12 cellular contexts compared by ENCODE assay signal in the genomic region with DNA sequence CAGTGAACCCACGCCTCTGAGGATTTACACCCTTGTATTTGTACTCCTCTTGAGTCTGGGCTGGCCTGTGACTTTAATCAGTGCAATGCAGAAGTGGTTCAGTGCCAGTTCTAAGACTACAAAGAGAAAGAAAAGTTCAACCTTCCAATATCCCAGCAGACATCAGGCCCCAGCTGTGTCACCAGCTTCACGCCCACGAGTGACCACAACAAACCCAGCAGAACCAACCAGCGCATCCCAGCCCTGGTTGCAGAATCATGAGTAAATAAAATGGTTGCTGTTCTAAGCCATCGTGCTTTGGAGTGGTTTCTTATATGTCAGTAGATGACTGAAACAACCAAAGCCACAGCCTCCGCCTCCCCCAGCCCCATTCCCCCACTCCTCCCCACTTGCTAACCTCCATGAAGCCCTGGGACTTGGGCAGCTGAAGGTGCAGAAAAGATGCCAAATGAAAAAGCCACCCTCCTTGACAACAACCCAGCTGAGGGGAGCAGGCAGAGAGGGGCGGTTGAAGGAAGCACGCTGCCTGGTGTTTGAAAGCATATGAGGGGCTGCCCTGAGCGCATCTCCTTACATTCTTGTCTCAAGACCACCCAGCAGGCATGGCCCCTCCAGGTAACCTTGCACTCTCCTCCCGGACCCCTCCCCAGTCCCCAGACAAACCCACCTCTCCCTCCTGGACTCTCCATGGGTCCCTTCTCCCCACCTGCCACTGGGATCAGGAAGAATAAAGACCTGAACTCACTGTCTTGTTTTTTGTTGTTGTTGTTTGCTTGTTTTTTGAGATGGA. TPM values are rescaled to one million over a fixed set of nuclear protein-coding genes. Genes with fewer than 3 reads are reported as not detected.
DNase-seq lines count a peak whose midpoint lies in the region; TF ChIP-seq lines count a peak whose summit lies in the region.
"Had no signal": no experiment of that assay in that cellular context is flagged by ENCODE, and none has a peak within 500 bp of the region (broad histone marks: within the 10 kb centered on the region; RNA-seq: fewer than 3 reads in every experiment).

No MANE protein-coding gene starts in this region.

- peaks cover 66% of the 10 kb centered on the region for H3K27me3 Mint-ChIP-seq in activated naive CD4-positive, alpha-beta T cell treated with anti-CD3 and anti-CD28 coated beads, Interleukin-2, amount 10 ng/mL, durations not matched to agents 7 days and 5 days
- H3K27me3 Mint-ChIP-seq in neural progenitor cell (ENCODE audit: insufficient read depth, low read depth) = peaks cover 10% of the 10 kb centered on the region

- H3K4me2 ChIP-seq in neural progenitor cell = no peak overlapping the region
- H3K4me2 ChIP-seq: KMS-11 had no signal

- H3K27ac Mint-ChIP-seq in activated naive CD4-positive, alpha-beta T cell treated with anti-CD3 and anti-CD28 coated beads, Interleukin-2, amount 10 ng/mL, durations not matched to agents 7 days and 5 days = peak overlapping the region; percentile 62
- peak overlapping the region; percentile 57 for H3K27ac Mint-ChIP-seq in neural progenitor cell

- CTCF ChIA-PET in activated naive CD4-positive, alpha-beta T cell treated with anti-CD3 and anti-CD28 coated beads, Interleukin-2, amount 10 ng/mL, durations not matched to agents 7 days and 5 days (lab: Charles Lee) = interaction anchor here (1.2 to 9.6 kb wide), 4 partner anchors 33 to 115 kb away, joined by 3 to 151 read pairs (median 52); no protein-coding TSS in a partner anchor

- peaks cover 45% of the 10 kb centered on the region for H3K4me1 Mint-ChIP-seq in activated naive CD4-positive, alpha-beta T cell treated with anti-CD3 and anti-CD28 coated beads, Interleukin-2, amount 10 ng/mL, durations not matched to agents 7 days and 5 days
- H3K4me1 Mint-ChIP-seq in neural progenitor cell = peaks cover 20% of the 10 kb centered on the region

- H3K4me3 ChIP-seq in neural progenitor cell = no peak overlapping the region
- H3K4me3 ChIP-seq in subcutaneous abdominal adipose tissue (ENCODE audit: low read depth in 1 of 5, low read length in 5 of 5) = no peak overlapping the region
- H3K4me3 ChIP-seq: pancreas, transverse colon had no signal

- H3F3A ChIP-seq in neural progenitor cell (ENCODE audit: low read depth) = peaks cover 28% of the 10 kb centered on the region

- H2AFZ ChIP-seq in neural progenitor cell (replicated peaks) = no peak overlapping the region

- no peaks in the 10 kb centered on the region for H3K36me3 ChIP-seq in neural progenitor cell
- H3K36me3 ChIP-seq in subcutaneous abdominal adipose tissue (ENCODE audit: control insufficient read depth in 5 of 5, insufficient read depth in 5 of 5, low read length in 5 of 5) = no peaks in the 10 kb centered on the region
- H3K36me3 ChIP-seq: pancreas, transverse colon had no signal

- H3K27me3 ChIP-seq in neural progenitor cell (no peaks in the 10 kb centered on the region), subcutaneous abdominal adipose tissue (ENCODE audit: control insufficient read depth in 5 of 5, insufficient read depth in 4 of 5, low read length in 5 of 5) (no peaks in the 10 kb centered on the region)
- H3K27me3 ChIP-seq: pancreas, transverse colon had no signal

- H3K9ac ChIP-seq in neural progenitor cell = no peak overlapping the region
- H3K9ac ChIP-seq in subcutaneous abdominal adipose tissue (ENCODE audit: low read length in 5 of 5) = peak overlapping the region in 1 of 5 donors; percentile 49
- H3K9ac ChIP-seq: KMS-11 had no signal

- H4K20me1 ChIP-seq in neural progenitor cell (ENCODE audit: low read depth) = peaks cover 9% of the 10 kb centered on the region

- no peaks in the 10 kb centered on the region for H3K9me3 Mint-ChIP-seq in activated naive CD4-positive, alpha-beta T cell treated with anti-CD3 and anti-CD28 coated beads, Interleukin-2, amount 10 ng/mL, durations not matched to agents 7 days and 5 days
- H3K9me3 Mint-ChIP-seq in neural progenitor cell = no peaks in the 10 kb centered on the region

- H3K79me2 ChIP-seq in neural progenitor cell (ENCODE audit: low read depth) = peaks cover 6% of the 10 kb centered on the region

- H3K4me3 Mint-ChIP-seq in activated naive CD4-positive, alpha-beta T cell treated with anti-CD3 and anti-CD28 coated beads, Interleukin-2, amount 10 ng/mL, durations not matched to agents 7 days and 5 days = no peak overlapping the region
- H3K4me3 Mint-ChIP-seq in neural progenitor cell = no peak overlapping the region

- no peaks in the 10 kb centered on the region for H3K36me3 Mint-ChIP-seq in activated naive CD4-positive, alpha-beta T cell treated with anti-CD3 and anti-CD28 coated beads, Interleukin-2, amount 10 ng/mL, durations not matched to agents 7 days and 5 days
- no peaks in the 10 kb centered on the region for H3K36me3 Mint-ChIP-seq in neural progenitor cell

- DNase-seq in activated naive CD4-positive, alpha-beta T cell treated with Interleukin-2 at 50 U/mL for 16 hours = peak; percentile 74
- no peak for DNase-seq in activated naive CD4-positive, alpha-beta T cell (lab: John Stamatoyannopoulos, UW)
- peak; percentile 69 for DNase-seq in activated naive CD4-positive, alpha-beta T cell treated with anti-CD3 and anti-CD28 coated beads, Interleukin-2, amount 10 ng/mL, durations not matched to agents 7 days and 5 days
- DNase-seq in neural progenitor cell (ENCODE audit: low spot score) = no peak
- DNase-seq in GM19240 (ENCODE audit: insufficient read length, low spot score) = no peak
- no peak for DNase-seq in OCI-M2 (lab: John Stamatoyannopoulos, UW; ENCODE audit: unreplicated experiment)
- no peak for DNase-seq in foreskin melanocyte
- DNase-seq: NCI-H748 treated with DMSO at 0.1 percent for 48 hours, transverse colon had no signal

- H3K27ac ChIP-seq in neural progenitor cell = no peak overlapping the region
- peak overlapping the region; percentile 94 for H3K27ac ChIP-seq in subcutaneous abdominal adipose tissue (ENCODE audit: low read depth, low read length)
- H3K27ac ChIP-seq: KMS-11, pancreas had no signal

- H3K4me1 ChIP-seq in neural progenitor cell (peaks cover 38% of the 10 kb centered on the region), subcutaneous abdominal adipose tissue (ENCODE audit: control insufficient read depth in 5 of 5, insufficient read depth in 5 of 5, low read length in 5 of 5) (peaks cover 17 to 93% (median 73%) of the 10 kb centered on the region in 5 donors)

- TF ChIP-seq CTCF in neural progenitor cell (IDR thresholded peaks at IDR 0.05) = no peak

- H3K9me3 ChIP-seq in neural progenitor cell (ENCODE audit: low read depth) = no peaks in the 10 kb centered on the region
- H3K9me3 ChIP-seq in subcutaneous abdominal adipose tissue (ENCODE audit: control insufficient read depth in 5 of 5, low read length in 5 of 5) = no peaks in the 10 kb centered on the region
- H3K9me3 ChIP-seq: pancreas, transverse colon had no signal

RNA-seq across cellular contexts. Expression of a gene that starts 20.9 kb away (rescaled TPM):
- 7.1 and 22.8 TPM in 2 replicates for total RNA-seq in neural progenitor cell (ENCODE audit: low replicate concordance)

RNA-seq across cellular contexts. Expression of a gene that starts 56.7 kb away (rescaled TPM):
- total RNA-seq in neural progenitor cell (ENCODE audit: low replicate concordance) = 10.9 and 18.9 TPM in 2 replicates

Comparison
In these comparisons a context has a peak if more than half of its experiments do, and no peak if none do; other contexts are left out.
1. DNase-seq: peak in activated naive CD4-positive, alpha-beta T cell treated with Interleukin-2 at 50 U/mL for 16 hours (single experiment) and activated naive CD4-positive, alpha-beta T cell treated with anti-CD3 and anti-CD28 coated beads, Interleukin-2, amount 10 ng/mL, durations not matched to agents 7 days and 5 days (single experiment); none in activated naive CD4-positive, alpha-beta T cell (0 of 4), neural progenitor cell (single experiment), GM19240 (single experiment), OCI-M2 (single experiment) and foreskin melanocyte (single experiment).